Comparison of ENCODE assay signal across 8 cellular contexts in genomic region chr12:49094104-49094948, GRCh38. TPM values are rescaled to one million over a fixed set of nuclear protein-coding genes. Genes with fewer than 3 reads are reported as not detected.
DNase-seq lines count a peak whose midpoint lies in the region; ATAC-seq and TF ChIP-seq lines count a peak whose summit lies in the region.

TSS of gene DHH (minus strand) at chr12:49094801. CDS start at chr12:49094512, 289 bp downstream.

- no peak for ATAC-seq in GM19467 (IDR thresholded peaks at IDR 0.05; ENCODE audit: unreplicated experiment)
- no peak for ATAC-seq in HG03354 (IDR thresholded peaks at IDR 0.05; ENCODE audit: poor library complexity, severe bottlenecking, unreplicated experiment)

- peak within 1 kb of the TSS; percentile 58 to 83 (median 71) for H3K4me3 Mint-ChIP-seq in brain

- peak within 1 kb of the TSS in 4 of 5 experiments; percentile 3 to 38 (median 16) for H3K27ac Mint-ChIP-seq in brain

- H3K9me3 ChIP-seq in BE2C (no peaks in the 10 kb centered on the region), muscle layer of duodenum (ENCODE audit: control insufficient read depth in 1 of 2, low read length in 2 of 2) (no peaks in the 10 kb centered on the region), prostate gland (no peaks in the 10 kb centered on the region)

- H3K36me3 ChIP-seq in BE2C: peaks cover 5% of the 10 kb centered on the region; the same call in 1 of the 2 replicates
- H3K36me3 ChIP-seq in muscle layer of duodenum (ENCODE audit: control insufficient read depth in 1 of 2, insufficient read depth in 2 of 2, low read length in 2 of 2): peaks cover 23 to 26% of the 10 kb centered on the region in 2 donors
- no peaks in the 10 kb centered on the region for H3K36me3 ChIP-seq in prostate gland

- no peak for TF ChIP-seq POLR2A in prostate gland (IDR thresholded peaks at IDR 0.05)

- peaks cover 6% of the 10 kb centered on the region; the same call in 1 of the 2 replicates for H3K4me1 ChIP-seq in BE2C
- H3K4me1 ChIP-seq in muscle layer of duodenum (ENCODE audit: control insufficient read depth in 1 of 2, insufficient read depth in 2 of 2, low read length in 2 of 2): peaks cover 3 to 54% of the 10 kb centered on the region in 2 donors
- peaks cover 5% of the 10 kb centered on the region for H3K4me1 ChIP-seq in prostate gland (replicated peaks)

- TF ChIP-seq CTCF in BE2C (IDR thresholded peaks at IDR 0.05; ENCODE audit: low read depth, low read length): no peak
- no peak for TF ChIP-seq CTCF in brain (conservative IDR thresholded peaks at IDR 0.05)
- no peak for TF ChIP-seq CTCF in prostate gland (IDR thresholded peaks at IDR 0.05)

- WGBS in prostate gland: 1% methylated on average over 42 of the region's 49 CpGs

- H3K27me3 ChIP-seq in BE2C (peaks cover 61% of the 10 kb centered on the region), muscle layer of duodenum (ENCODE audit: low read depth, low read length) (peaks cover 49% of the 10 kb centered on the region), prostate gland (replicated peaks; ENCODE audit: insufficient read depth) (peaks cover 23% of the 10 kb centered on the region)

- intact Hi-C loops in prostate gland (cut with DNase I): no loop called here

- DNase-seq in BE2C: peak; percentile 54
- peak; percentile 53 to 81 (median 78) for DNase-seq in NCI-H1417 (lab: John Stamatoyannopoulos, UW)
- DNase-seq in GM19240 (ENCODE audit: insufficient read length, low spot score): no peak
- DNase-seq in prostate gland (ENCODE audit: low spot score): no peak

- H3K27me3 Mint-ChIP-seq in brain: peaks cover 63% of the 10 kb centered on the region

- H3K4me1 Mint-ChIP-seq in brain: peaks cover 44% of the 10 kb centered on the region

- peak within 1 kb of the TSS; percentile 16 for H3K27ac ChIP-seq in muscle layer of duodenum (ENCODE audit: low read length)
- H3K27ac ChIP-seq in prostate gland: no peak within 1 kb of the TSS

- peak within 1 kb of the TSS; percentile 35 for H3K4me3 ChIP-seq in BE2C (ENCODE audit: low read depth, low read length)
- peak within 1 kb of the TSS; percentile 21 to 32 for H3K4me3 ChIP-seq in muscle layer of duodenum (ENCODE audit: low read depth in 1 of 2, low read length in 2 of 2)
- H3K4me3 ChIP-seq in prostate gland: no peak within 1 kb of the TSS

- peaks cover 0 to 5% (median 0%) of the 10 kb centered on the region in 5 experiments for H3K9me3 Mint-ChIP-seq in brain

- peaks cover 30% of the 10 kb centered on the region for H3K36me3 Mint-ChIP-seq in brain

RNA-seq across cellular contexts. Expression of gene DHH, which starts in this region (rescaled TPM):
- polyA plus RNA-seq in BE2C (2012; ENCODE audit: insufficient read depth, insufficient read length, low read depth): 0.23 TPM
- polyA plus RNA-seq in brain (ENCODE audit: insufficient read depth, low read depth, low replicate concordance): 0.15 TPM
- total RNA-seq in prostate gland: 100 to 1,000 TPM in 1 of 2 donors, under 1 TPM in 1; 0.18 to 114 TPM

Comparison
In these comparisons a context has a peak if more than half of its experiments do, and no peak if none do; other contexts are left out.
1. DNase-seq: peak in BE2C (single experiment) and NCI-H1417 (3 of 3); none in GM19240 (single experiment) and prostate gland (single experiment).
2. H3K4me3 ChIP-seq: peak in BE2C (single experiment) and muscle layer of duodenum (2 of 2); none in prostate gland (0 of 2).